11 cellular contexts compared by ENCODE assay signal in genomic region chr18:76410660-76411417, GRCh38.
DNase-seq lines count a peak whose midpoint lies in the region; ATAC-seq and TF ChIP-seq lines count a peak whose summit lies in the region.
"Had no signal": no experiment of that assay in that cellular context is flagged by ENCODE, and none has a peak within 500 bp of the region (broad histone marks: within the 10 kb centered on the region; RNA-seq: fewer than 3 reads in every experiment).

No MANE protein-coding gene starts in this region.

- H3K36me3 ChIP-seq in OCI-LY7 (ENCODE audit: insufficient read depth, low read length) (peaks cover 24% of the 10 kb centered on the region), left ventricle myocardium inferior (no peaks in the 10 kb centered on the region)
- H3K36me3 ChIP-seq: ovary, Peyer's patch had no signal

- H3K9me2 ChIP-seq in OCI-LY7 (ENCODE audit: insufficient read depth, low read length), result no peaks in the 10 kb centered on the region

- no peak overlapping the region for H3K27ac Mint-ChIP-seq in T-helper 2 cell treated with Interferon-gamma antibody and Interleukin-4, amounts not matched to agents 5 μg/mL and 100 μg/mL, for 36 hours

- ATAC-seq in HG02870 (IDR thresholded peaks at IDR 0.05; ENCODE audit: unreplicated experiment), result peak; percentile 86

- peaks cover 4% of the 10 kb centered on the region for H3K27me3 Mint-ChIP-seq in T-helper 2 cell treated with Interferon-gamma antibody and Interleukin-4, amounts not matched to agents 5 μg/mL and 100 μg/mL, for 36 hours (ENCODE audit: low read depth)

- H3K4me1 ChIP-seq in OCI-LY7 (ENCODE audit: insufficient read depth, low read length, poor library complexity, severe bottlenecking) (no peaks in the 10 kb centered on the region), left ventricle myocardium inferior (peaks cover 52% of the 10 kb centered on the region)
- H3K4me1 ChIP-seq: Peyer's patch had no signal

- H3K9me3 ChIP-seq in OCI-LY7 (ENCODE audit: low read length), result no peaks in the 10 kb centered on the region
- no peaks in the 10 kb centered on the region for H3K9me3 ChIP-seq in left ventricle myocardium inferior (replicated peaks)
- H3K9me3 ChIP-seq: ovary, Peyer's patch had no signal

- no TSS peak for BruUV-seq in OCI-LY7 (replicated peaks; lab: Mats Ljungman, UMichigan)

- no peak overlapping the region for H2AFZ ChIP-seq in OCI-LY7 (ENCODE audit: low read length)

- H3K4me3 ChIP-seq in OCI-LY7 (ENCODE audit: low read depth, low read length, poor library complexity, severe bottlenecking) (no peak overlapping the region), left ventricle myocardium inferior (no peak overlapping the region)
- H3K4me3 ChIP-seq: ovary, Peyer's patch had no signal

- H3K27ac ChIP-seq in OCI-LY7 (ENCODE audit: low read depth, low read length, poor library complexity, severe bottlenecking), result no peak overlapping the region
- H3K27ac ChIP-seq in left ventricle myocardium inferior (replicated peaks), result no peak overlapping the region
- H3K27ac ChIP-seq: ovary, Peyer's patch had no signal

- no peaks in the 10 kb centered on the region for H3K36me3 Mint-ChIP-seq in T-helper 2 cell treated with Interferon-gamma antibody and Interleukin-4, amounts not matched to agents 5 μg/mL and 100 μg/mL, for 36 hours (ENCODE audit: low read depth)

- peak; percentile 32 to 41 for DNase-seq in stimulated activated CD4-positive, alpha-beta T cell treated with anti-CD3 and anti-CD28 coated beads, Interleukin-2, amount 100 ng/mL, for 24 hours
- no peak for DNase-seq in stimulated activated CD4-positive, alpha-beta T cell treated with anti-CD3 and anti-CD28 coated beads, Interleukin-12 subunit alpha, Interleukin-12 subunit beta, amount 100 ng/mL, for 4 hours
- DNase-seq in T-helper 2 cell treated with Interferon-gamma antibody and Interleukin-4, amounts not matched to agents 5 μg/mL and 100 μg/mL, for 36 hours (ENCODE audit: low spot score), result peak; percentile 27
- DNase-seq in stimulated activated CD8-positive, alpha-beta memory T cell treated with anti-CD3 and anti-CD28 coated beads, Interleukin-4, amount 100 ng/mL, for 48 hours, result no peak
- DNase-seq in OCI-LY7 (ENCODE audit: low spot score) (no peak), mucosa of gallbladder (ENCODE audit: low spot score) (no peak), left ventricle myocardium inferior (no peak)
- DNase-seq: COR-L47 had no signal

- CTCF ChIA-PET in OCI-LY7 (lab: Charles Lee; ENCODE audit: unreplicated experiment), result no interaction called here

- no peaks in the 10 kb centered on the region for H4K20me1 ChIP-seq in OCI-LY7 (ENCODE audit: insufficient read depth, low read length)

- TF ChIP-seq CTCF in OCI-LY7 (conservative IDR thresholded peaks at IDR 0.05; ENCODE audit: low read length), result no peak
- no peak for TF ChIP-seq CTCF in left ventricle myocardium inferior (IDR thresholded peaks at IDR 0.05; ENCODE audit: borderline replicate concordance)

- H3K4me2 ChIP-seq in OCI-LY7 (ENCODE audit: low read length), result no peak overlapping the region

- peaks cover 6% of the 10 kb centered on the region; the same call in 1 of the 2 replicates for H3K79me2 ChIP-seq in OCI-LY7 (ENCODE audit: insufficient read depth, low read depth, low read length)

- H3K9me3 Mint-ChIP-seq in T-helper 2 cell treated with Interferon-gamma antibody and Interleukin-4, amounts not matched to agents 5 μg/mL and 100 μg/mL, for 36 hours, result peaks cover 3% of the 10 kb centered on the region

- no peak overlapping the region for H3K4me3 Mint-ChIP-seq in T-helper 2 cell treated with Interferon-gamma antibody and Interleukin-4, amounts not matched to agents 5 μg/mL and 100 μg/mL, for 36 hours

- H3K27me3 ChIP-seq in left ventricle myocardium inferior (ENCODE audit: low read depth), result no peaks in the 10 kb centered on the region
- H3K27me3 ChIP-seq: ovary, Peyer's patch had no signal

- peaks cover 13% of the 10 kb centered on the region for H3K4me1 Mint-ChIP-seq in T-helper 2 cell treated with Interferon-gamma antibody and Interleukin-4, amounts not matched to agents 5 μg/mL and 100 μg/mL, for 36 hours (ENCODE audit: low read depth)

- POLR2A ChIA-PET in OCI-LY7 (lab: Charles Lee), result no interaction called here

- intact Hi-C loops in OCI-LY7 (cut with micrococcal nuclease; ENCODE audit: unreplicated experiment) (no loop called here), left ventricle myocardium inferior (cut with micrococcal nuclease) (no loop called here)

Comparison
In these comparisons a context has a peak if more than half of its experiments do, and no peak if none do; other contexts are left out.
1. DNase-seq: peak in stimulated activated CD4-positive, alpha-beta T cell treated with anti-CD3 and anti-CD28 coated beads, Interleukin-2, amount 100 ng/mL, for 24 hours (2 of 2) and T-helper 2 cell treated with Interferon-gamma antibody and Interleukin-4, amounts not matched to agents 5 μg/mL and 100 μg/mL, for 36 hours (single experiment); none in stimulated activated CD4-positive, alpha-beta T cell treated with anti-CD3 and anti-CD28 coated beads, Interleukin-12 subunit alpha, Interleukin-12 subunit beta, amount 100 ng/mL, for 4 hours (single experiment), stimulated activated CD8-positive, alpha-beta memory T cell treated with anti-CD3 and anti-CD28 coated beads, Interleukin-4, amount 100 ng/mL, for 48 hours (single experiment), OCI-LY7 (single experiment), mucosa of gallbladder (single experiment) and left ventricle myocardium inferior (single experiment).